ENCODE assay signal across 19 cellular contexts in the genomic region with DNA sequence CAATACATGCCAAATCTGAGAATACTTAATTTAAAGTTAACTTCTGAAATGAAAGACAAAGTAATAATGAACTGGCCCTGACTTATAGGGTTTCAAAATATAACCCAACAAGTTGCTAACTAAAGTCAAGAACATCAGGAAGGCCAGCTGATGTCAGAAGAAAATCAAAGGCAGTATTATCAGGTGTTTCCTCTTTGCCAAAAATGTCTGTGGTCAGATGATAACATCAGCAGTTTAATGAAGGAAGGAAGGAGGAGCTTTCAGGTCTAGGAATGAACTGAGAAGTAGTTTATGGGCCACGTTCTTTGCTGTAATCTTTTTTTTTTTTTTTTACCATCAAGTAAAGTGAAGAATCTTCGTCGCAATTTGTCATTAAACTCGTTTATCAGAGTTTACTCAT. TPM values are rescaled to one million over a fixed set of nuclear protein-coding genes. Genes with fewer than 3 reads are reported as not detected.
"Had no signal": no experiment of that assay in that cellular context is flagged by ENCODE, and none has a peak within 500 bp of the region (broad histone marks: within the 10 kb centered on the region; RNA-seq: fewer than 3 reads in every experiment).

No MANE protein-coding gene starts in this region.

- H3K4me1 ChIP-seq: lower lobe of right lung, parathyroid adenoma, upper lobe of right lung had no signal

- H3K9ac ChIP-seq: parathyroid adenoma had no signal

- H3K4me3 ChIP-seq: coronary artery, lower lobe of right lung, thoracic aorta, upper lobe of right lung had no signal

- DNase-seq: activated CD4-positive, alpha-beta memory T cell treated with anti-CD3 and anti-CD28 coated beads for 36 hours; activated CD4-positive, alpha-beta T cell treated with anti-CD3 and anti-CD28 coated beads for 36 hours; activated CD8-positive, alpha-beta memory T cell treated with anti-CD3 and anti-CD28 coated beads, Interleukin-2, amount 10 ng/mL, durations not matched to agents 7 days and 5 days; activated naive CD4-positive, alpha-beta T cell; activated naive CD8-positive, alpha-beta T cell treated with anti-CD3 and anti-CD28 coated beads for 36 hours; activated T-cell treated with anti-CD3 and anti-CD28 coated beads, Interleukin-2, amount 50 U/mL, for 1 hour; amygdala; left colon; lower lobe of right lung; stimulated activated naive B cell treated with anti-CD40 and anti-IgM and Interleukin-4, amounts not matched to agents 10 μg/mL and 1 μg/mL and 100 μg/mL, for 72 hours; upper lobe of right lung had no signal

- H3K36me3 ChIP-seq: lower lobe of right lung, thoracic aorta, upper lobe of right lung had no signal

- H3K9me3 ChIP-seq: lower lobe of right lung, thoracic aorta, upper lobe of right lung had no signal

- H3K27me3 ChIP-seq: upper lobe of right lung had no signal

- H3K27ac ChIP-seq: coronary artery, lower lobe of right lung, parathyroid adenoma, thoracic aorta, upper lobe of right lung had no signal

- FAIRE-seq: islet of Langerhans had no signal

- ATAC-seq: activated CD4-positive, alpha-beta T cell treated with anti-CD3 and anti-CD28 coated beads for 36 hours; activated CD8-positive, alpha-beta memory T cell treated with anti-CD3 and anti-CD28 coated beads, Interleukin-2, amount 10 ng/mL, durations not matched to agents 7 days and 5 days; activated T-helper 17 cell treated with anti-CD3 and anti-CD28 coated beads, Interleukin-2, amount 50 U/mL, for 72 hours; esophagus mucosa; left colon; lower lobe of right lung; sciatic nerve; stimulated activated naive B cell treated with anti-CD40 and anti-IgM and Interleukin-4, amounts not matched to agents 10 μg/mL and 1 μg/mL and 100 μg/mL, for 72 hours; upper lobe of right lung; WTC11 had no signal

- H2AFZ ChIP-seq: parathyroid adenoma had no signal

RNA-seq across cellular contexts. Expression of a gene that starts 40.9 kb away (rescaled TPM):
- total RNA-seq: activated CD4-positive, alpha-beta memory T cell treated with anti-CD3 and anti-CD28 coated beads for 36 hours; activated CD4-positive, alpha-beta T cell treated with anti-CD3 and anti-CD28 coated beads for 36 hours; esophagus mucosa had no signal
